In the genomic region with DNA sequence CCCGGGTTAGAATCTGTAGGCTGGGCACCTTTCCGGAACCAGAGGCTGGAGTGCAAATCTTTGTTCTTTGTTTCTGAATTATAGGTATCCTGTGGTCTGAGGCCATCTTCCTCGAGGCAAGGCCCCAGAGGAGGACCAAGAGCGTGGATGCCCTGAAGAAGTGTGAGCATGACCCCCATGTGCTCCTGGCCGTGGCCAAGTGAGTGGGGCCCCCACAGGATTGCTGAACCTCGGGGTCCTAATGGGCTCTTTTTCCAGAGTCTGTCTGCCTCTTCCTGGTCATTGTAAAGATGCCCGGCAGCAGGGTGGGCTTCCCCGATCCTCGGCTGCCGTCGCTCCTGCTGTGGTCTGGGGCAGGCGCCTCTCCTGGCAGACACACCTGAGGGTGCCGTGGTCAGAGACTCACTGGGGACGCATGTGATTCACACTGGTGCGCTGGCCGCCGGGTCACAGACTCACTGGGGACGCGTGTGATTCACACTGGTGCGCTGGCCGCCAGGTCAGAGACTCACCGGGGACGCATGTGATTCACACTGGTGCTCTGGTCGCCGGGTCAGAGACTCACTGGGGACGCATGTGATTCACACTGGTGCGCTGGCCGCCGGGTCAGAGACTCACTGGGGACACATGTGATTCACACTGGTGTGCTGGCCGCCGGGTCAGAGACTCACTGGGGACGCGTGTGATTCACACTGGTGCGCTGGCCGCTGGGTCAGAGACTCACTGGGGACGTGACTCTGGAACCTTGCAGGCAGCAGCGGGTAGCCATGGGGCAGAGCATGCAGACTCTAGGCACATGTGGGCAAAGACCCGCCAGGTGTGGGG, we compare ENCODE assay signal across 21 cellular contexts. TPM values are rescaled to one million over a fixed set of nuclear protein-coding genes. Genes with fewer than 3 reads are reported as not detected.
"Had no signal": no experiment of that assay in that cellular context is flagged by ENCODE, and none has a peak within 500 bp of the region (broad histone marks: within the 10 kb centered on the region; RNA-seq: fewer than 3 reads in every experiment).

No MANE protein-coding gene starts in this region.

- H3K27me3 Mint-ChIP-seq: activated CD4-positive, alpha-beta memory T cell treated with anti-CD3 and anti-CD28 coated beads for 36 hours; naive thymus-derived CD8-positive, alpha-beta T cell; progenitor cell of endocrine pancreas had no signal

- H3K4me3 ChIP-seq: left lung, neural progenitor cell, stomach, transverse colon, uterus had no signal

- H3K4me1 Mint-ChIP-seq: brain, neural progenitor cell had no signal

- H3K4me3 Mint-ChIP-seq: activated CD4-positive, alpha-beta memory T cell treated with anti-CD3 and anti-CD28 coated beads for 36 hours; brain; naive thymus-derived CD8-positive, alpha-beta T cell had no signal

- H3K9me3 ChIP-seq: left lung, stomach, transverse colon, uterus had no signal

- H3K36me3 ChIP-seq: neural progenitor cell, uterus had no signal

- H3K9ac ChIP-seq: neural progenitor cell had no signal

- H3K27ac ChIP-seq: left lung, neural progenitor cell, transverse colon, uterus had no signal

- ATAC-seq: left lung; naive thymus-derived CD8-positive, alpha-beta T cell had no signal

- H3K27ac Mint-ChIP-seq: activated CD4-positive, alpha-beta memory T cell treated with anti-CD3 and anti-CD28 coated beads for 36 hours; neural progenitor cell; progenitor cell of endocrine pancreas had no signal

- H3K4me1 ChIP-seq: left lung, neural progenitor cell, uterus had no signal

- DNase-seq: activated CD4-positive, alpha-beta memory T cell treated with anti-CD3 and anti-CD28 coated beads for 36 hours; activated CD4-positive, alpha-beta T cell treated with anti-CD3 and anti-CD28 coated beads for 4 hours; activated CD4-positive, CD25-positive, alpha-beta regulatory T cell; activated effector memory CD4-positive, alpha-beta T cell treated with anti-CD3 and anti-CD28 coated beads, Interleukin-2, amount 50 U/mL, for 16 hours; activated naive CD4-positive, alpha-beta T cell treated with anti-CD3 and anti-CD28 coated beads, Interleukin-2, amount 50 U/mL, for 16 hours; dermis blood vessel endothelial cell; effector CD8-positive, alpha-beta T cell; glutamatergic neuron; hippocampal formation; kidney glomerular epithelial cell; naive thymus-derived CD8-positive, alpha-beta T cell; retina; stomach; T-helper 1 cell; T-helper 9 cell; uterus had no signal

- H3K27me3 ChIP-seq: left lung, neural progenitor cell, stomach, transverse colon, uterus had no signal

RNA-seq across cellular contexts. Expression of a gene that starts 19.9 kb away (rescaled TPM):
- total RNA-seq: activated CD4-positive, alpha-beta memory T cell treated with anti-CD3 and anti-CD28 coated beads for 36 hours; naive thymus-derived CD8-positive, alpha-beta T cell; progenitor cell of endocrine pancreas had no signal
- polyA plus RNA-seq: naive thymus-derived CD8-positive, alpha-beta T cell had no signal
